8 cellular contexts compared by ENCODE assay signal in genomic region chr11:13440100-13440855, GRCh38. TPM values are rescaled to one million over a fixed set of nuclear protein-coding genes. Genes with fewer than 3 reads are reported as not detected.
DNase-seq lines count a peak whose midpoint lies in the region; ATAC-seq and TF ChIP-seq lines count a peak whose summit lies in the region.

No MANE protein-coding gene starts in this region.

- H3K27me3 ChIP-seq in rectal smooth muscle tissue (ENCODE audit: control insufficient read depth, insufficient read depth, low read length) (no peaks in the 10 kb centered on the region), PC-9 (ENCODE audit: insufficient read depth, low read depth) (no peaks in the 10 kb centered on the region)
- no peaks in the 10 kb centered on the region for H3K27me3 ChIP-seq in CD8-positive, alpha-beta T cell (ENCODE audit: insufficient read depth, low read length)

- no peak overlapping the region for H3K4me2 ChIP-seq in PC-9

- H3K36me3 Mint-ChIP-seq in CD8-positive, alpha-beta T cell, result peaks cover 10% of the 10 kb centered on the region

- H3K9me3 Mint-ChIP-seq in CD8-positive, alpha-beta T cell, result no peaks in the 10 kb centered on the region

- BruUV-seq in PC-9 (replicated peaks; lab: Mats Ljungman, UMichigan), result no TSS peak

- H3K4me3 Mint-ChIP-seq in CD8-positive, alpha-beta T cell, result no peak overlapping the region

- peak overlapping the region; percentile 38 for H3K4me3 ChIP-seq in WI38 (ENCODE audit: low read depth, low read length)
- H3K4me3 ChIP-seq in rectal smooth muscle tissue (ENCODE audit: low read length), result peak overlapping the region; percentile 30
- H3K4me3 ChIP-seq in PC-9, result no peak overlapping the region
- H3K4me3 ChIP-seq in CD8-positive, alpha-beta T cell (ENCODE audit: low read depth, low read length), result no peak overlapping the region

- no peak overlapping the region for H3K27ac Mint-ChIP-seq in CD8-positive, alpha-beta T cell

- H3F3A ChIP-seq in PC-9 (ENCODE audit: insufficient read depth, low read depth), result no peaks in the 10 kb centered on the region

- peaks cover 5% of the 10 kb centered on the region; the same call in 1 of the 2 replicates for H3K79me2 ChIP-seq in PC-9 (ENCODE audit: low read depth)

- no peaks in the 10 kb centered on the region for H3K9me2 ChIP-seq in PC-9 (ENCODE audit: insufficient read depth)

- H3K27ac ChIP-seq in rectal smooth muscle tissue (ENCODE audit: low read depth, low read length) (no peak overlapping the region), PC-9 (no peak overlapping the region)
- H3K27ac ChIP-seq in CD8-positive, alpha-beta T cell (ENCODE audit: low read depth, low read length), result no peak overlapping the region

- no peak for TF ChIP-seq CTCF in WI38 (IDR thresholded peaks at IDR 0.05; ENCODE audit: low read depth, low read length)
- no peak for TF ChIP-seq CTCF in PC-9 (conservative IDR thresholded peaks at IDR 0.05)
- TF ChIP-seq CTCF in CD8-positive, alpha-beta T cell (IDR thresholded peaks at IDR 0.05), result no peak

- H3K36me3 ChIP-seq in rectal smooth muscle tissue (ENCODE audit: control insufficient read depth, insufficient read depth, low read length) (no peaks in the 10 kb centered on the region), PC-9 (ENCODE audit: low read depth) (no peaks in the 10 kb centered on the region)
- H3K36me3 ChIP-seq in CD8-positive, alpha-beta T cell (ENCODE audit: insufficient read depth, low read length), result no peaks in the 10 kb centered on the region

- CTCF ChIA-PET in PC-9 (lab: Charles Lee), result interaction anchor here (0.6 kb wide), 1 partner anchor 28 kb away, joined by 4 read pairs; no protein-coding TSS in a partner anchor
- CTCF ChIA-PET in CD8-positive, alpha-beta T cell (lab: Charles Lee), result interaction anchor here (0.9 kb wide), 2 partner anchors 15 to 26 kb away, joined by 3 read pairs; no protein-coding TSS in a partner anchor

- H3K27me3 Mint-ChIP-seq in CD8-positive, alpha-beta T cell (ENCODE audit: low read depth), result no peaks in the 10 kb centered on the region

- peak; percentile 94 for ATAC-seq in Right ventricle myocardium inferior
- ATAC-seq in CD8-positive, alpha-beta T cell, result no peak
- ATAC-seq in HG03354 (IDR thresholded peaks at IDR 0.05; ENCODE audit: poor library complexity, severe bottlenecking, unreplicated experiment), result no peak

- H4K20me1 ChIP-seq in PC-9 (ENCODE audit: insufficient read depth), result no peaks in the 10 kb centered on the region

- H2AFZ ChIP-seq in PC-9, result no peak overlapping the region

- no peak overlapping the region for H3K9ac ChIP-seq in rectal smooth muscle tissue (ENCODE audit: low read length)

- DNase-seq in Right ventricle myocardium inferior (ENCODE audit: missing footprints), result no peak
- no peak for DNase-seq in cardiac septum (ENCODE audit: low spot score)
- DNase-seq in glomerular visceral epithelial cell (ENCODE audit: extremely low spot score), result peak; percentile 73
- no peak for DNase-seq in PC-9
- DNase-seq in CD8-positive, alpha-beta T cell, result no peak

- POLR2A ChIA-PET in PC-9 (lab: Charles Lee; ENCODE audit: unreplicated experiment), result no interaction called here
- POLR2A ChIA-PET in CD8-positive, alpha-beta T cell (lab: Charles Lee), result no interaction called here

- H3K4me1 Mint-ChIP-seq in CD8-positive, alpha-beta T cell (ENCODE audit: low read depth), result peaks cover 52% of the 10 kb centered on the region

- intact Hi-C loops in Right ventricle myocardium inferior (cut with DNase I), result no loop called here
- intact Hi-C loops in cardiac septum (cut with DNase I), result no loop called here
- intact Hi-C loops in PC-9 (cut with micrococcal nuclease; ENCODE audit: unreplicated experiment), result no loop called here
- intact Hi-C loops in CD8-positive, alpha-beta T cell (cut with DNase I, micrococcal nuclease), result no loop called here

- H3K9me3 ChIP-seq in PC-9 (ENCODE audit: insufficient read depth, low read depth), result no peaks in the 10 kb centered on the region
- no peaks in the 10 kb centered on the region for H3K9me3 ChIP-seq in CD8-positive, alpha-beta T cell (ENCODE audit: low read length)

- H3K4me1 ChIP-seq in rectal smooth muscle tissue (ENCODE audit: control insufficient read depth, insufficient read depth, low read length) (no peaks in the 10 kb centered on the region), PC-9 (replicated peaks; ENCODE audit: insufficient read depth) (no peaks in the 10 kb centered on the region)
- no peaks in the 10 kb centered on the region for H3K4me1 ChIP-seq in CD8-positive, alpha-beta T cell (ENCODE audit: insufficient read depth, low read length)

RNA-seq across cellular contexts. Expression of gene BTBD10, which starts 22.7 kb away (rescaled TPM):
- total RNA-seq in Right ventricle myocardium inferior (19.3 TPM), cardiac septum (31.3 TPM), PC-9 (2021) (16.5 and 22.0 TPM in 2 replicates)
- total RNA-seq in CD8-positive, alpha-beta T cell, result 10 to 100 TPM; 17.0 to 19.2 TPM

RNA-seq across cellular contexts. Expression of gene PTH, which starts 55.5 kb away (rescaled TPM):
- total RNA-seq in Right ventricle myocardium inferior, result not detected
- total RNA-seq in cardiac septum, result not detected
- not detected in 2 replicates for total RNA-seq in PC-9 (2021)
- not detected for total RNA-seq in CD8-positive, alpha-beta T cell

Comparison
In these comparisons a context has a peak if more than half of its experiments do, and no peak if none do; other contexts are left out.
1. H3K4me3 ChIP-seq: peak in WI38 (single experiment) and rectal smooth muscle tissue (single experiment); none in PC-9 (single experiment) and CD8-positive, alpha-beta T cell (single experiment).